ENCODE assay signal across 26 cellular contexts in the genomic region with DNA sequence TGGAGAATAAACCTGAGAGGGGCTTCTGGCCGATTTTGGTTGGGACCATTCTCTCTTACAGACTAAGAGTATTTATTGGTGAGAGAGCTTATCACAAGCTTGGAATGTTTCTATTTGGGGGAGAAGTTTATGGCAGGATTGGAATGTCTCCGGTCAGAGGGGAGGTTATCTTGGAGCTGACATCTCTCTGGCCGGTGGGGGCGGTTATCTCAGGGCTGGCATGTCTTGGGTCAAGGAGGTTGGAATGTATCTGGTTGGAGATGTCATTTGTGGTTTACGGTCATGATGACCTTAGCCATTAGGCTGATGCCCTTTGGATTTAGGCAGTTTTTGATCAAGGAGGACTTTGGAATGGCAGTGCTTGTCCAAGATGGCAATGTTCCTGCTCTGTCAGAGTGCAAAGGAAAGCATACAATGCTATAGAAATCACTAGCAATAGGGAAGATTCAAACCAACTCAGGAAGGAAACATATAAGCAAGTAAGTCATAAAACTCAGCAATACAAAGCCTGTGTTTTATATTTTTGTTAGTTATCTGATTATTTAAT.
DNase-seq lines count a peak whose midpoint lies in the region; ATAC-seq, FAIRE-seq and TF ChIP-seq lines count a peak whose summit lies in the region.
"Had no signal": no experiment of that assay in that cellular context is flagged by ENCODE, and none has a peak within 500 bp of the region (broad histone marks: within the 10 kb centered on the region; RNA-seq: fewer than 3 reads in every experiment).

No MANE protein-coding gene starts in this region.

- intact Hi-C loops in HepG2 (cut with micrococcal nuclease; ENCODE audit: unreplicated experiment) (no loop called here), Calu3 (cut with micrococcal nuclease; ENCODE audit: unreplicated experiment) (no loop called here), adrenal gland (cut with DNase I) (no loop called here)

- TF ChIP-seq EP300 in HepG2 (IDR thresholded peaks at IDR 0.05; ENCODE audit: low read depth in 2 of 2, low read length in 2 of 2) (no peak), HepG2 (CRISPR knock-in tag; IDR thresholded peaks at IDR 0.05; ENCODE audit: borderline replicate concordance) (no peak)

- POLR2A ChIA-PET in HepG2 (lab: Yijun Ruan, JAX): no interaction called here

- H3K4me2 ChIP-seq in HepG2 (ENCODE audit: low read depth, low read length): no peak overlapping the region
- H3K4me2 ChIP-seq: A549; BLaER1 treated with 17β-estradiol and CSF1 and Interleukin-3, amounts not matched to agents 10 nM and 100 nM; GM23338 had no signal

- no peak for DNase-seq in HepG2 (ENCODE audit: low spot score)
- DNase-seq in islet precursor cell: peak; percentile 75
- DNase-seq in progenitor cell of endocrine pancreas (ENCODE audit: low spot score, unreplicated experiment): no peak
- no peak for DNase-seq in Calu3
- no peak for DNase-seq in NCI-H1436 treated with DMSO at 0.1 percent for 48 hours (lab: John Stamatoyannopoulos, UW)
- no peak for DNase-seq in adrenal gland
- DNase-seq: ACHN; AML-193; BE2C; CD4-positive, alpha-beta T cell; COR-L47; DMS 273 treated with DMSO at 0.1 percent for 48 hours; DMS79; EL; GDM1; H9 had no signal

- H3K4me3 ChIP-seq in liver (ENCODE audit: low read depth in 1 of 3, low read length in 3 of 3): no peak overlapping the region
- H3K4me3 ChIP-seq in HepG2 (replicated peaks in 1 of 3; ENCODE audit: insufficient read depth in 1 of 3, low read depth in 2 of 3, low read length in 3 of 3): no peak overlapping the region
- H3K4me3 ChIP-seq in adrenal gland: no peak overlapping the region
- H3K4me3 ChIP-seq: A549; BLaER1 treated with 17β-estradiol and CSF1 and Interleukin-3, amounts not matched to agents 10 nM and 100 nM; GM12878; GM23338 had no signal

- H3K27me3 ChIP-seq in liver (ENCODE audit: control insufficient read depth in 4 of 4, insufficient read depth in 4 of 4, low read length in 3 of 4) (no peaks in the 10 kb centered on the region), HepG2 (ENCODE audit: control insufficient read depth in 1 of 2, insufficient read depth in 2 of 2, low read length in 2 of 2) (no peaks in the 10 kb centered on the region), adrenal gland (no peaks in the 10 kb centered on the region)
- H3K27me3 ChIP-seq: BLaER1 treated with 17β-estradiol and CSF1 and Interleukin-3, amounts not matched to agents 10 nM and 100 nM had no signal

- H3K27ac Mint-ChIP-seq in progenitor cell of endocrine pancreas (peak overlapping the region; percentile 68), Calu3 (ENCODE audit: unreplicated experiment) (no peak overlapping the region)
- H3K27ac Mint-ChIP-seq: CD14-positive monocyte; CD4-positive, alpha-beta T cell; GM23338; H9 had no signal

- H3K9me3 ChIP-seq in liver (ENCODE audit: control insufficient read depth in 4 of 4, low read length in 3 of 4) (peaks cover 0 to 2% (median 0%) of the 10 kb centered on the region in 4 donors), HepG2 (ENCODE audit: low read length) (peaks cover 72% of the 10 kb centered on the region), adrenal gland (replicated peaks in 1 of 3) (no peaks in the 10 kb centered on the region)
- H3K9me3 ChIP-seq: BE2C; BLaER1 treated with 17β-estradiol and CSF1 and Interleukin-3, amounts not matched to agents 10 nM and 100 nM had no signal

- H3K4me1 ChIP-seq in liver (ENCODE audit: control insufficient read depth in 4 of 4, insufficient read depth in 4 of 4, low read length in 3 of 4) (no peaks in the 10 kb centered on the region), HepG2 (ENCODE audit: insufficient read depth, low read length) (no peaks in the 10 kb centered on the region), adrenal gland (replicated peaks in 1 of 2) (no peaks in the 10 kb centered on the region)
- H3K4me1 ChIP-seq: A549, BE2C had no signal

- H3K4me1 Mint-ChIP-seq in progenitor cell of endocrine pancreas (ENCODE audit: low read depth) (peaks cover 8% of the 10 kb centered on the region), Calu3 (ENCODE audit: low read depth, unreplicated experiment) (no peaks in the 10 kb centered on the region)
- H3K4me1 Mint-ChIP-seq: CD14-positive monocyte, GM23338, H9 had no signal

- H3K79me2 ChIP-seq in HepG2 (ENCODE audit: insufficient read depth, low read length): no peaks in the 10 kb centered on the region

- TF ChIP-seq RAD21 in liver (IDR thresholded peaks at IDR 0.05): no peak
- TF ChIP-seq RAD21 in HepG2 (CRISPR knock-in tag; IDR thresholded peaks at IDR 0.05): no peak

- no TSS peak for BruUV-seq in HepG2 (replicated peaks; lab: Mats Ljungman, UMichigan)
- no TSS peak for BruUV-seq in Calu3 (replicated peaks; lab: Mats Ljungman, UMichigan)

- H3K9me3 Mint-ChIP-seq in progenitor cell of endocrine pancreas (ENCODE audit: low read depth) (peaks cover 15% of the 10 kb centered on the region), Calu3 (ENCODE audit: low read depth, unreplicated experiment) (peaks cover 7% of the 10 kb centered on the region)

- 62% methylated on average over 5 of the region's 5 CpGs for WGBS in liver
- 4% methylated on average over 5 of the region's 5 CpGs for WGBS in HepG2 (ENCODE audit: low lambda C conversion rate)
- 65 to 76% (median 72%) methylated on average over 5 of the region's 5 CpGs for WGBS in adrenal gland, 4 donors

- H3K9ac ChIP-seq in liver (ENCODE audit: low read depth in 1 of 2, low read length in 2 of 2) (no peak overlapping the region), HepG2 (ENCODE audit: insufficient read depth, low read depth, low read length) (no peak overlapping the region)
- H3K9ac ChIP-seq: BLaER1 treated with 17β-estradiol and CSF1 and Interleukin-3, amounts not matched to agents 10 nM and 100 nM had no signal

- TF ChIP-seq POLR2A in HepG2 (IDR thresholded peaks at IDR 0.05; ENCODE audit: insufficient read depth in 1 of 2, low read depth in 2 of 2, low read length in 2 of 2) (no peak), adrenal gland (IDR thresholded peaks at IDR 0.05) (no peak)

- CTCF ChIA-PET in HepG2 (lab: Yijun Ruan, JAX; ENCODE audit: low intra/inter-chr PET ratio, low total read pairs) (no interaction called here), Calu3 (lab: Charles Lee) (no interaction called here)

- no peak for FAIRE-seq in HepG2 (lab: Jason Lieb, UNC)
- FAIRE-seq: A549, D721Med, GM12878, GM18507 had no signal

- TF ChIP-seq CTCF in liver (IDR thresholded peaks at IDR 0.05; ENCODE audit: low read depth, low read length, missing input control) (no peak), HepG2 (CRISPR knock-in tag; IDR thresholded peaks at IDR 0.05) (no peak), progenitor cell of endocrine pancreas (IDR thresholded peaks at IDR 0.05; ENCODE audit: unreplicated experiment) (no peak), Calu3 (IDR thresholded peaks at IDR 0.05; ENCODE audit: unreplicated experiment) (no peak), adrenal gland (IDR thresholded peaks at IDR 0.05) (no peak)

- in situ Hi-C loops in HepG2 (cut with HindIII; ENCODE audit: extremely low pct_ligation_motif_present, low pct_unique_long_range_greater_than_20kb): no loop called here

- no peak overlapping the region for H2AFZ ChIP-seq in HepG2 (ENCODE audit: low read length)
- H2AFZ ChIP-seq: GM23338 had no signal

- H3K36me3 ChIP-seq in liver (ENCODE audit: control insufficient read depth in 4 of 4, insufficient read depth in 3 of 4, low read depth in 1 of 4, low read length in 3 of 4) (no peaks in the 10 kb centered on the region), HepG2 (replicated peaks in 1 of 2; ENCODE audit: control insufficient read depth in 1 of 2, insufficient read depth in 2 of 2, low read length in 2 of 2) (no peaks in the 10 kb centered on the region), adrenal gland (replicated peaks in 1 of 2) (no peaks in the 10 kb centered on the region)
- H3K36me3 ChIP-seq: BE2C; BLaER1 treated with 17β-estradiol and CSF1 and Interleukin-3, amounts not matched to agents 10 nM and 100 nM had no signal

- ATAC-seq in HepG2: no peak
- ATAC-seq: A549, GM12878, GM23338, HCT116 had no signal

- H3K27ac ChIP-seq in liver (ENCODE audit: low read depth in 1 of 2, low read length in 2 of 2) (no peak overlapping the region), HepG2 (ENCODE audit: extremely low read length, insufficient read depth, low read length) (no peak overlapping the region), adrenal gland (no peak overlapping the region)
- H3K27ac ChIP-seq: 22Rv1; A549; BLaER1 treated with 17β-estradiol and CSF1 and Interleukin-3, amounts not matched to agents 10 nM and 100 nM had no signal

- H3K36me3 Mint-ChIP-seq in progenitor cell of endocrine pancreas (ENCODE audit: insufficient read depth) (peaks cover 3% of the 10 kb centered on the region), Calu3 (ENCODE audit: insufficient read depth, unreplicated experiment) (no peaks in the 10 kb centered on the region)
- H3K36me3 Mint-ChIP-seq: CD14-positive monocyte had no signal

- H3K4me3 Mint-ChIP-seq in progenitor cell of endocrine pancreas (ENCODE audit: low read depth): no peak overlapping the region
- no peak overlapping the region for H3K4me3 Mint-ChIP-seq in Calu3 (ENCODE audit: low read depth, unreplicated experiment)
- H3K4me3 Mint-ChIP-seq: CD14-positive monocyte; CD4-positive, alpha-beta T cell; GM23338; H9 had no signal

- H4K20me1 ChIP-seq in HepG2 (ENCODE audit: insufficient read depth, low read length): no peaks in the 10 kb centered on the region
- H4K20me1 ChIP-seq: BLaER1 treated with 17β-estradiol and CSF1 and Interleukin-3, amounts not matched to agents 10 nM and 100 nM had no signal

- H3K27me3 Mint-ChIP-seq in progenitor cell of endocrine pancreas: no peaks in the 10 kb centered on the region
- no peaks in the 10 kb centered on the region for H3K27me3 Mint-ChIP-seq in Calu3 (ENCODE audit: unreplicated experiment)
- H3K27me3 Mint-ChIP-seq: CD4-positive, alpha-beta T cell had no signal

TF ChIP-seq in liver, 16 proteins besides CTCF, POLR2A, EP300 and RAD21 (continues in another document):
- TF ChIP-seq YY1 (IDR thresholded peaks at IDR 0.05) (peak; percentile 36), RXRA (IDR thresholded peaks at IDR 0.05) (peak in 1 of 2 donors; percentile 38), FOXA2 (IDR thresholded peaks at IDR 0.05) (no peak), NR2F2 (IDR thresholded peaks at IDR 0.05) (no peak), SP1 (IDR thresholded peaks at IDR 0.05) (no peak)
- TF ChIP-seq, protein P1, sequence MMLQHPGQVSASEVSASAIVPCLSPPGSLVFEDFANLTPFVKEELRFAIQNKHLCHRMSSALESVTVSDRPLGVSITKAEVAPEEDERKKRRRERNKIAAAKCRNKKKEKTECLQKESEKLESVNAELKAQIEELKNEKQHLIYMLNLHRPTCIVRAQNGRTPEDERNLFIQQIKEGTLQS (IDR thresholded peaks at IDR 0.05): no peak

TF ChIP-seq in HepG2, 621 proteins besides CTCF, POLR2A, EP300 and RAD21 (continues in another document):
- no peak for TF ChIP-seq MAFG (CRISPR knock-in tag; IDR thresholded peaks at IDR 0.05)
- TF ChIP-seq FOSL2 (CRISPR knock-in tag; IDR thresholded peaks at IDR 0.05): no peak
- no peak for TF ChIP-seq MED13 (CRISPR knock-in tag; IDR thresholded peaks at IDR 0.05)
- no peak for TF ChIP-seq HNRNPH1 (optimal IDR thresholded peaks at IDR 0.05; ENCODE audit: low read depth, low read length)
- no peak for TF ChIP-seq ZMYM2 (CRISPR knock-in tag; IDR thresholded peaks at IDR 0.05)
- no peak for TF ChIP-seq ZNF567 (CRISPR knock-in tag; IDR thresholded peaks at IDR 0.05; ENCODE audit: borderline replicate concordance)
- TF ChIP-seq XBP1 (CRISPR knock-in tag; IDR thresholded peaks at IDR 0.05): no peak
- no peak for TF ChIP-seq ZNF451 (CRISPR knock-in tag; IDR thresholded peaks at IDR 0.05)
